In genomic region chr1:156664046-156664948, GRCh38 we compare ENCODE assay signal across 11 cellular contexts. TPM values are rescaled to one million over a fixed set of nuclear protein-coding genes. Genes with fewer than 3 reads are reported as not detected.
DNase-seq lines count a peak whose midpoint lies in the region; FAIRE-seq and TF ChIP-seq lines count a peak whose summit lies in the region.
"Had no signal": no experiment of that assay in that cellular context is flagged by ENCODE, and none has a peak within 500 bp of the region (broad histone marks: within the 10 kb centered on the region; RNA-seq: fewer than 3 reads in every experiment).

No MANE protein-coding gene starts in this region.

- H2BK20ac ChIP-seq in H1 (ENCODE audit: low read length), result peak overlapping the region; percentile 99

- no peak for TF ChIP-seq RAD21 in H1 (IDR thresholded peaks at IDR 0.05 in 1 of 2, conservative IDR thresholded peaks at IDR 0.05 in 1 of 2; ENCODE audit: low read depth in 2 of 2, low read length in 2 of 2)

- no peak overlapping the region for H3K14ac ChIP-seq in H1 (ENCODE audit: insufficient read length)

- H3K27ac ChIP-seq in HUES64 (ENCODE audit: low read depth, low read length) (peak overlapping the region; percentile 86), H1 (ENCODE audit: low read depth, low read length) (no peak overlapping the region), muscle layer of duodenum (ENCODE audit: low read length) (peak overlapping the region; percentile 62)

- peak overlapping the region; percentile 99 for H2BK12ac ChIP-seq in H1 (ENCODE audit: low read depth, low read length)

- H4K20me1 ChIP-seq in H1 (replicated peaks in 1 of 2; ENCODE audit: control insufficient read depth in 1 of 2, insufficient read depth in 2 of 2, low read length in 2 of 2), result no peaks in the 10 kb centered on the region

- 42% methylated on average over 8 of the region's 8 CpGs for WGBS in HUES64
- 57% methylated on average over 7 of the region's 8 CpGs; no CpG with 5 or more reads in 1 of the 2 experiments for WGBS in H1 (ENCODE audit: extremely low coverage in 1 of 2, insufficient coverage in 1 of 2, insufficient read length in 1 of 2, insufficient replicate concordance in 2 of 2, low coverage in 1 of 2, low lambda C conversion rate in 2 of 2, missing lambda C conversion rate in 1 of 2), 2 experiments

- CTCF ChIA-PET in H1 (lab: Charles Lee; ENCODE audit: partially characterized antibody), result interaction anchor here (0.6 to 66.0 kb wide), 5 partner anchors 20 to 345 kb away, joined by 3 to 4284 read pairs (median 254); partner anchors contain the start of genes BCAN, CRABP2, HAPLN2 and ISG20L2

- H3K4me1 ChIP-seq in HUES64 (ENCODE audit: insufficient read depth, low read length) (peaks cover 71% of the 10 kb centered on the region), H1 (replicated peaks in 1 of 4; ENCODE audit: control insufficient read depth in 3 of 4, insufficient read depth in 4 of 4, low read length in 3 of 4) (peaks cover 19 to 75% (median 66%) of the 10 kb centered on the region in 4 experiments), muscle layer of duodenum (ENCODE audit: control insufficient read depth in 1 of 2, insufficient read depth in 2 of 2, low read length in 2 of 2) (peaks cover 47 to 86% of the 10 kb centered on the region in 2 donors)

- no peak overlapping the region for H3K56ac ChIP-seq in H1 (replicated peaks; ENCODE audit: insufficient read length, low read depth, low read length)

- H2BK120ac ChIP-seq in H1 (replicated peaks; ENCODE audit: low read depth, low read length), result peak overlapping the region; percentile 57

- H4K91ac ChIP-seq in H1 (replicated peaks; ENCODE audit: insufficient read length, low read length), result peak overlapping the region; percentile 81

- H2BK5ac ChIP-seq in H1 (ENCODE audit: low read depth, low read length), result peak overlapping the region; percentile 98; the same call in 1 of the 2 replicates

- peak overlapping the region; percentile 13 to 45; a peak in 3 of 4 replicates for H3K4me2 ChIP-seq in H1 (ENCODE audit: insufficient read depth in 1 of 2, low read depth in 2 of 2, low read length in 2 of 2)

- H4K5ac ChIP-seq in H1 (ENCODE audit: insufficient read length, low read depth, low read length), result peak overlapping the region; percentile 10

- H2AFZ ChIP-seq in H1 (ENCODE audit: low read length), result no peak overlapping the region

- no peak for TF ChIP-seq POLR2A in H1 (IDR thresholded peaks at IDR 0.05; ENCODE audit: control extremely low read depth in 1 of 2, low read depth in 2 of 2, low read length in 2 of 2)

- H3K4me3 ChIP-seq in HUES64 (ENCODE audit: low read length), result no peak overlapping the region
- H3K4me3 ChIP-seq in H1 (ENCODE audit: extremely low read depth in 1 of 4, insufficient read depth in 2 of 4, low read depth in 3 of 4, low read length in 4 of 4), result peak overlapping the region in 1 of 4 experiments; percentile 5; a peak in 3 of 8 replicates
- H3K4me3 ChIP-seq in muscle layer of duodenum (ENCODE audit: low read depth in 1 of 2, low read length in 2 of 2), result peak overlapping the region; percentile 7 to 31
- no peak overlapping the region for H3K4me3 ChIP-seq in MG63

- peak overlapping the region; percentile 77; the same call in 1 of the 2 replicates for H2BK15ac ChIP-seq in H1 (ENCODE audit: low read length)

- peak; percentile 75 for DNase-seq in A172 (ENCODE audit: low spot score)
- peak in 1 of 2 experiments; percentile 55 for DNase-seq in H1 (ENCODE audit: low read depth in 1 of 2, low spot score in 2 of 2)
- DNase-seq in DMS114 treated with DMSO at 0.1 percent for 48 hours (lab: John Stamatoyannopoulos, UW; ENCODE audit: unreplicated experiment), result no peak
- DNase-seq in OCI-M1 (lab: John Stamatoyannopoulos, UW), result no peak
- DNase-seq in RCC 7860 (ENCODE audit: low spot score), result no peak
- no peak for DNase-seq in MG63
- DNase-seq: activated CD4-positive, alpha-beta T cell treated with anti-CD3 and anti-CD28 coated beads for 36 hours; CD4-positive, alpha-beta memory T cell had no signal

- peak overlapping the region; percentile 68; the same call in 1 of the 2 replicates for H3K9ac ChIP-seq in HUES64 (ENCODE audit: low read depth, low read length)
- H3K9ac ChIP-seq in H1 (replicated peaks in 1 of 4; ENCODE audit: extremely low read depth in 1 of 4, low read depth in 3 of 4, low read length in 3 of 4), result peak overlapping the region in 2 of 4 experiments; percentile 14 to 40; a peak in 3 of 7 replicates

- TF ChIP-seq CTCF in H1 (IDR thresholded peaks at IDR 0.05; ENCODE audit: control extremely low read depth in 1 of 3, insufficient read depth in 1 of 3, low read depth in 1 of 3, low read length in 3 of 3), result no peak

- H3K23me2 ChIP-seq in H1 (ENCODE audit: low read depth, low read length), result peaks cover 5% of the 10 kb centered on the region

- TF ChIP-seq EP300 in H1 (IDR thresholded peaks at IDR 0.05; ENCODE audit: borderline replicate concordance in 1 of 2, low read depth in 2 of 2, low read length in 2 of 2), result no peak

- H3K4ac ChIP-seq in H1 (replicated peaks; ENCODE audit: insufficient read length, low read depth, low read length), result peak overlapping the region; percentile 79

- POLR2A ChIA-PET in H1 (lab: Charles Lee; ENCODE audit: partially characterized antibody), result interaction anchor here (0.7 to 12.0 kb wide), 15 partner anchors 12 to 105 kb away, joined by 3 to 419 read pairs (median 4); partner anchors contain the start of genes CRABP2, ISG20L2, METTL25B and NES

- FAIRE-seq in H1 (lab: Jason Lieb, UNC) (no peak), RCC 7860 (lab: Jason Lieb, UNC) (no peak)

- peak overlapping the region; percentile 96 for H3K18ac ChIP-seq in H1 (ENCODE audit: extremely low read depth, low read length)

- 0 out of 2 replicates have a peak overlapping the region, but pooled peaks have one; percentile 14 for H4K8ac ChIP-seq in H1 (ENCODE audit: extremely low read depth, insufficient read depth, low read length)

- no peaks in the 10 kb centered on the region; the same call in 1 of the 2 replicates for H3K79me1 ChIP-seq in H1 (ENCODE audit: low read depth, low read length)

- H3K9me3 ChIP-seq in HUES64 (ENCODE audit: insufficient read depth, low read depth, low read length), result no peaks in the 10 kb centered on the region
- H3K9me3 ChIP-seq in H1 (ENCODE audit: insufficient read depth in 2 of 2, low read depth in 1 of 2, low read length in 1 of 2), result no peaks in the 10 kb centered on the region
- no peaks in the 10 kb centered on the region for H3K9me3 ChIP-seq in muscle layer of duodenum (ENCODE audit: control insufficient read depth in 1 of 2, low read length in 2 of 2)
- no peaks in the 10 kb centered on the region for H3K9me3 ChIP-seq in MG63

- no peak overlapping the region for H3K23ac ChIP-seq in H1 (ENCODE audit: insufficient read length)

- no peaks in the 10 kb centered on the region for H3K79me2 ChIP-seq in H1 (ENCODE audit: control insufficient read depth in 1 of 2, insufficient read depth in 2 of 2, low read length in 2 of 2)

- no peaks in the 10 kb centered on the region for H3K27me3 ChIP-seq in HUES64 (ENCODE audit: insufficient read depth, low read length)
- peaks cover 0 to 5% (median 2%) of the 10 kb centered on the region in 4 experiments; a peak in 1 of 7 replicates for H3K27me3 ChIP-seq in H1 (replicated peaks in 1 of 4; ENCODE audit: control insufficient read depth in 3 of 4, extremely low read depth in 1 of 4, insufficient read depth in 3 of 4, low read length in 3 of 4)
- no peaks in the 10 kb centered on the region for H3K27me3 ChIP-seq in muscle layer of duodenum (ENCODE audit: low read depth, low read length)
- no peaks in the 10 kb centered on the region for H3K27me3 ChIP-seq in MG63

- H3K36me3 ChIP-seq in HUES64 (ENCODE audit: insufficient read depth, low read length), result no peaks in the 10 kb centered on the region
- H3K36me3 ChIP-seq in H1 (ENCODE audit: control insufficient read depth in 2 of 4, insufficient read depth in 4 of 4, low read length in 3 of 4), result no peaks in the 10 kb centered on the region; a peak in 1 of 8 replicates
- H3K36me3 ChIP-seq in muscle layer of duodenum (ENCODE audit: control insufficient read depth in 1 of 2, insufficient read depth in 2 of 2, low read length in 2 of 2), result no peaks in the 10 kb centered on the region
- no peaks in the 10 kb centered on the region for H3K36me3 ChIP-seq in MG63

- peak overlapping the region; percentile 93 for H2AK5ac ChIP-seq in H1 (ENCODE audit: low read depth, low read length)

RNA-seq across cellular contexts. Expression of gene NES, which starts 12.9 kb away (rescaled TPM):
- total RNA-seq in A172 (2014; rRNA removed; shearing (Covaris generic)), result 60.4 and 105 TPM in 2 replicates
- polyA plus RNA-seq in HUES64 (2013, experiment 1 of 2), result 116 TPM
- polyA plus RNA-seq in HUES64 (2013, experiment 2 of 2), result 122 TPM
- 135 and 138 TPM in 2 replicates for total RNA-seq in H1 (2021; fragmentation: NEBNext Ultra II Directional; extraction: Animal tissue kit (Norgen Biotek cat#: 25700))
- 13.3 and 20.3 TPM in 2 replicates for polyA plus RNA-seq in H1 (2011; rRNA removed)
- 21.1 TPM for polyA plus RNA-seq in H1 (2011; cell fraction: cytosol; rRNA removed)
- polyA plus RNA-seq in H1 (2011; cell fraction: nucleus; rRNA removed), result 54.8 TPM
- 97.4 to 124 TPM (median 113 TPM) in 4 replicates for polyA plus RNA-seq in H1 (2012, experiment 1 of 2)
- polyA plus RNA-seq in H1 (2012, experiment 2 of 2), result 43.3 TPM
- polyA plus RNA-seq in H1 (2013, experiment 1 of 2), result 55.5 TPM
- 53.5 TPM for polyA plus RNA-seq in H1 (2013, experiment 2 of 2)
- polyA minus RNA-seq in H1 (2011; rRNA and poly(A)+ RNA removed), result 17.2 and 19.2 TPM in 2 replicates
- 31.7 TPM for polyA minus RNA-seq in H1 (2011; cell fraction: cytosol; rRNA and poly(A)+ RNA removed)
- 22.7 TPM for polyA minus RNA-seq in H1 (2011; cell fraction: nucleus; rRNA and poly(A)+ RNA removed)
- total RNA-seq in MG63 (2014; rRNA removed; shearing (Covaris generic); ENCODE audit: low replicate concordance), result 0.03 TPM in 1 of 2 replicates, not detected in the other
- total RNA-seq: CD4-positive, alpha-beta memory T cell had no signal
- polyA plus RNA-seq: CD4-positive, alpha-beta memory T cell had no signal

RNA-seq across cellular contexts. Expression of gene BCAN, which starts 22.4 kb away (rescaled TPM):
- not detected in 2 replicates for total RNA-seq in A172 (2014; rRNA removed; shearing (Covaris generic))
- 1.6 TPM for polyA plus RNA-seq in HUES64 (2013, experiment 1 of 2)
- 2.0 TPM for polyA plus RNA-seq in HUES64 (2013, experiment 2 of 2)
- 3.8 and 4.5 TPM in 2 replicates for total RNA-seq in H1 (2021; fragmentation: NEBNext Ultra II Directional; extraction: Animal tissue kit (Norgen Biotek cat#: 25700))
- polyA plus RNA-seq in H1 (2011; rRNA removed), result 17.1 and 24.0 TPM in 2 replicates
- 11.2 TPM for polyA plus RNA-seq in H1 (2011; cell fraction: cytosol; rRNA removed)
- polyA plus RNA-seq in H1 (2011; cell fraction: nucleus; rRNA removed), result 25.7 TPM
- 8.8 to 14.0 TPM (median 12.1 TPM) in 4 replicates for polyA plus RNA-seq in H1 (2012, experiment 1 of 2)
- polyA plus RNA-seq in H1 (2012, experiment 2 of 2), result 10.6 TPM
- polyA plus RNA-seq in H1 (2013, experiment 1 of 2), result 8.6 TPM
- 6.8 TPM for polyA plus RNA-seq in H1 (2013, experiment 2 of 2)
- 4.3 and 12.9 TPM in 2 replicates for polyA minus RNA-seq in H1 (2011; rRNA and poly(A)+ RNA removed)
- polyA minus RNA-seq in H1 (2011; cell fraction: cytosol; rRNA and poly(A)+ RNA removed), result 7.8 TPM
- polyA minus RNA-seq in H1 (2011; cell fraction: nucleus; rRNA and poly(A)+ RNA removed), result 6.8 TPM
- not detected in 2 replicates for total RNA-seq in MG63 (2014; rRNA removed; shearing (Covaris generic); ENCODE audit: low replicate concordance)
- total RNA-seq: activated CD4-positive, alpha-beta T cell treated with anti-CD3 and anti-CD28 coated beads for 36 hours; CD4-positive, alpha-beta memory T cell had no signal
- polyA plus RNA-seq: CD4-positive, alpha-beta memory T cell had no signal

RNA-seq across cellular contexts. Expression of gene CRABP2, which starts 41.1 kb away (rescaled TPM):
- total RNA-seq in A172 (2014; rRNA removed; shearing (Covaris generic)), result 5.4 and 6.3 TPM in 2 replicates
- polyA plus RNA-seq in HUES64 (2013, experiment 1 of 2), result 229 TPM
- 318 TPM for polyA plus RNA-seq in HUES64 (2013, experiment 2 of 2)
- total RNA-seq in H1 (2021; fragmentation: NEBNext Ultra II Directional; extraction: Animal tissue kit (Norgen Biotek cat#: 25700)), result 119 TPM in 2 replicates
- 69.2 and 130 TPM in 2 replicates for polyA plus RNA-seq in H1 (2011; rRNA removed)
- 79.6 TPM for polyA plus RNA-seq in H1 (2011; cell fraction: cytosol; rRNA removed)
- 70.9 TPM for polyA plus RNA-seq in H1 (2011; cell fraction: nucleus; rRNA removed)
- 180 to 343 TPM (median 303 TPM) in 4 replicates for polyA plus RNA-seq in H1 (2012, experiment 1 of 2)
- polyA plus RNA-seq in H1 (2012, experiment 2 of 2), result 318 TPM
- polyA plus RNA-seq in H1 (2013, experiment 1 of 2), result 139 TPM
- 143 TPM for polyA plus RNA-seq in H1 (2013, experiment 2 of 2)
- polyA minus RNA-seq in H1 (2011; rRNA and poly(A)+ RNA removed), result 8.6 and 12.5 TPM in 2 replicates
- 45.7 TPM for polyA minus RNA-seq in H1 (2011; cell fraction: cytosol; rRNA and poly(A)+ RNA removed)
- 11.1 TPM for polyA minus RNA-seq in H1 (2011; cell fraction: nucleus; rRNA and poly(A)+ RNA removed)
- total RNA-seq in MG63 (2014; rRNA removed; shearing (Covaris generic); ENCODE audit: low replicate concordance), result 57.8 and 62.8 TPM in 2 replicates

RNA-seq across cellular contexts. Expression of gene HAPLN2, which starts 45.1 kb away (rescaled TPM):
- total RNA-seq in A172 (2014; rRNA removed; shearing (Covaris generic)), result 0.26 TPM in 1 of 2 replicates, not detected in the other
- polyA plus RNA-seq in HUES64 (2013, experiment 1 of 2), result not detected
- 0.19 TPM for polyA plus RNA-seq in HUES64 (2013, experiment 2 of 2)
- 0.19 TPM in 1 of 2 replicates, not detected in the other for total RNA-seq in H1 (2021; fragmentation: NEBNext Ultra II Directional; extraction: Animal tissue kit (Norgen Biotek cat#: 25700))
- polyA plus RNA-seq in H1 (2011; rRNA removed), result 0.51 and 1.2 TPM in 2 replicates
- polyA plus RNA-seq in H1 (2011; cell fraction: cytosol; rRNA removed), result 0.81 TPM
- 3.4 TPM for polyA plus RNA-seq in H1 (2011; cell fraction: nucleus; rRNA removed)
- 0.40 to 0.92 TPM (median 0.72 TPM) in 3 of 4 replicates, not detected in the other for polyA plus RNA-seq in H1 (2012, experiment 1 of 2)
- not detected for polyA plus RNA-seq in H1 (2012, experiment 2 of 2)
- 0.45 TPM for polyA plus RNA-seq in H1 (2013, experiment 1 of 2)
- polyA plus RNA-seq in H1 (2013, experiment 2 of 2), result 0.15 TPM
- polyA minus RNA-seq in H1 (2011; rRNA and poly(A)+ RNA removed), result not detected in 2 replicates
- not detected for polyA minus RNA-seq in H1 (2011; cell fraction: cytosol; rRNA and poly(A)+ RNA removed)
- 0.50 TPM for polyA minus RNA-seq in H1 (2011; cell fraction: nucleus; rRNA and poly(A)+ RNA removed)
- not detected in 2 replicates for total RNA-seq in MG63 (2014; rRNA removed; shearing (Covaris generic); ENCODE audit: low replicate concordance)
- total RNA-seq: CD4-positive, alpha-beta memory T cell; renal cortical epithelial cell had no signal
- polyA plus RNA-seq: CD4-positive, alpha-beta memory T cell had no signal

Comparison
In these comparisons a context has a peak if more than half of its experiments do, and no peak if none do; other contexts are left out.
1. H3K4me3 ChIP-seq: peak in muscle layer of duodenum (2 of 2); none in HUES64 (single experiment) and MG63 (single experiment).
2. RNA of gene NES, which starts 12.9 kb away (total RNA-seq): 135 to 138 TPM in H1 and 60.4 to 105 TPM in A172; 0.03 TPM in MG63; every median in the first group is over 10 times any median in the second.